In the genomic region with DNA sequence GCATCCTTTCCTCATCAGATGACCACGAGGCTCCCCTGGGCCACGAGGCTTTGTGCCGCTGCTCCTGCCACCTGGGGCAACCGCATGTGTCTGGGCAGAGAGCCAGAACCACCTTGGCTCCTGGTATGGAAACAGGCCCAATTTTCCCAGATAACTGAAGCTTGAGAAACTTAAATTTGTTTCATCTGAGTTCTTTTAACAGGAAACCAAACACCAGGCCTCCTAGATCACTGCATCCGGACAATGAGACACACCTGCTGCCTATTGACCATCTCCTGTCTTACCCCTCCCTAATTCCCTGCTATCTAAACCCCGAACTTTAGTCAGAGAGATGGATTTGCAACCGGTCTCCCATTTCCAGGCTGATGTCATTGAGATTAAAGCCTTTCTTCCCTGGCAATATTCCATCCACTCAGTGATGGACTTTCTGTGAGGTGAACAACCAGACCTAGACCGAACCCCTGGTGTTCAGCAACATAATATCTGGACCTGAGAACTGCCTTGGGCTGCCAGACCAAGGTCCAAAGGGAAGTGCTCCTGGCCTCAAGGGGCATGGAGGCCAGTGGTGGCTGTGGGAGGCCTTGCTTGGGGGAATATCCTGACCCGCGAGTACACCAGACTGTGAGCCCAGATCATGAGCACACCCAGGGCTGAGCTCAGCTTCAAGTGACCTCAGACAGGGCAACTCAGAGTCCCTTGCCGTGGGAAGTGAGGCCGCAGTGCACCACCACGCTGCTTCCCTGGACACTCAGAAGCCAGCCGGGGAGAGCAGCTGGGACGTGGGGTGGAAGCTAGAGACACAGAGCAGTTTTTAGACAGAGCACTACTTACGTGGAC, we compare ENCODE assay signal across 12 cellular contexts.
DNase-seq lines count a peak whose midpoint lies in the region; ATAC-seq and TF ChIP-seq lines count a peak whose summit lies in the region.
"Had no signal": no experiment of that assay in that cellular context is flagged by ENCODE, and none has a peak within 500 bp of the region (broad histone marks: within the 10 kb centered on the region; RNA-seq: fewer than 3 reads in every experiment).

No MANE protein-coding gene starts in this region.

- H3K79me2 ChIP-seq in hepatocyte: no peaks in the 10 kb centered on the region

- TF ChIP-seq CTCF in hepatocyte (IDR thresholded peaks at IDR 0.05; ENCODE audit: poor library complexity): no peak

- in situ Hi-C loops in G401 (cut with HindIII; ENCODE audit: low sequenced_read_pairs): no loop called here

- no peak overlapping the region for H2AFZ ChIP-seq in hepatocyte

- no peak overlapping the region for H3K4me2 ChIP-seq in hepatocyte

- H3K27me3 ChIP-seq in hepatocyte: no peaks in the 10 kb centered on the region

- WGBS in hepatocyte (ENCODE audit: low lambda C conversion rate, missing lambda C conversion rate): 79% methylated on average over 16 of the region's 16 CpGs

- no peaks in the 10 kb centered on the region for H3K4me1 ChIP-seq in hepatocyte (ENCODE audit: insufficient read depth)

- H3K4me3 ChIP-seq in hepatocyte: no peak overlapping the region
- H3K4me3 ChIP-seq: coronary artery had no signal

- no peaks in the 10 kb centered on the region for H3K9me2 ChIP-seq in hepatocyte (replicated peaks; ENCODE audit: insufficient read depth)

- no peaks in the 10 kb centered on the region for H4K20me1 ChIP-seq in hepatocyte (ENCODE audit: insufficient read depth, poor library complexity, severe bottlenecking)

- H3K27ac ChIP-seq in hepatocyte: peak overlapping the region; percentile 66
- H3K27ac ChIP-seq: coronary artery, VCaP had no signal

- ATAC-seq in HG02798 (IDR thresholded peaks at IDR 0.05; ENCODE audit: poor library complexity, unreplicated experiment) (no peak), HG02623 (IDR thresholded peaks at IDR 0.05; ENCODE audit: unreplicated experiment) (no peak)

- H3K36me3 ChIP-seq in hepatocyte (replicated peaks; ENCODE audit: insufficient read depth, low read depth): no peaks in the 10 kb centered on the region

- no peaks in the 10 kb centered on the region for H3K9me3 ChIP-seq in hepatocyte (ENCODE audit: low read depth)

- peak; percentile 33 for DNase-seq in A172 (ENCODE audit: low spot score)
- DNase-seq in G401 (ENCODE audit: low spot score): peak; percentile 9
- peak; percentile 97 for DNase-seq in NCI-H69 (lab: John Stamatoyannopoulos, UW)
- DNase-seq in hepatocyte (ENCODE audit: low spot score): peak; percentile 43
- DNase-seq in effector CD4-positive, alpha-beta T cell: no peak
- DNase-seq in activated T-cell treated with anti-CD3 and anti-CD28 coated beads, Interleukin-2, amount 50 U/mL, for 1 hour: no peak
- DNase-seq: KG1, NCI-H526 treated with DMSO at 0.1 percent for 48 hours had no signal

Comparison
In these comparisons a context has a peak if more than half of its experiments do, and no peak if none do; other contexts are left out.
1. DNase-seq: peak in A172 (single experiment), G401 (single experiment), NCI-H69 (single experiment) and hepatocyte (single experiment); none in effector CD4-positive, alpha-beta T cell (single experiment) and activated T-cell treated with anti-CD3 and anti-CD28 coated beads, Interleukin-2, amount 50 U/mL, for 1 hour (single experiment).